ENCODE assay signal across 1 cellular context in the genomic region with DNA sequence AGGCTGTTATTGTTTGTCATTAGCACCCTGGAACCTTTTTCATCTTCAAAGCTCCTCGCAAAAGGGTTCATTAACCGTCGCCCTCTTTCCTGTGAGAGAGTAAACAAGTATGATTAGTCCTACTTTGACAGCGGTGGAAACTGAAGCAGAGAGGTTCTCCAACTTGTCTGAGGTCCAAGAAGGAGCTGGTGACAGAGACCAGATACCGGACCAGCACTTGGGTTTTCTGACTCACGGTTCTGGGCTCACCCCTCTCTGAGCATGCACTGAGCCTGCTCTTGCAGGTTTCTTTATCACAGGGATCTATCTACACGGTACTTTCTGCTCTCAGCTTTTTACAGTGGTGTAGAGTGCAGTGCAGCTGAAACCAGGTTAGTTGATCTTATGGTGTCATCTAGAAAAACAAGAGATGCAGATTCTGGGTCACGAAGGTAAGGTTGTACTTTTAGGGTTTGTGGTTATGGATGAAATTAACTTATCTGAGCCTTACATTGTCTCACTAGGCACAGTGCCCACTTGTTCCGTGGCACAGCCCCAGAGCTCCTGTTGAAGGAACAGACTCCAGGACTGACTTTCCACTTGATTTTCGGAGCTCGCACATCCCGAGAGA.
TF ChIP-seq lines count a peak whose summit lies in the region.

No MANE protein-coding gene starts in this region.

TF ChIP-seq in GM12878, 131 proteins besides CTCF, POLR2A, EP300 and RAD21 (continued from another document and continues in another):
- TF ChIP-seq, protein P1, sequence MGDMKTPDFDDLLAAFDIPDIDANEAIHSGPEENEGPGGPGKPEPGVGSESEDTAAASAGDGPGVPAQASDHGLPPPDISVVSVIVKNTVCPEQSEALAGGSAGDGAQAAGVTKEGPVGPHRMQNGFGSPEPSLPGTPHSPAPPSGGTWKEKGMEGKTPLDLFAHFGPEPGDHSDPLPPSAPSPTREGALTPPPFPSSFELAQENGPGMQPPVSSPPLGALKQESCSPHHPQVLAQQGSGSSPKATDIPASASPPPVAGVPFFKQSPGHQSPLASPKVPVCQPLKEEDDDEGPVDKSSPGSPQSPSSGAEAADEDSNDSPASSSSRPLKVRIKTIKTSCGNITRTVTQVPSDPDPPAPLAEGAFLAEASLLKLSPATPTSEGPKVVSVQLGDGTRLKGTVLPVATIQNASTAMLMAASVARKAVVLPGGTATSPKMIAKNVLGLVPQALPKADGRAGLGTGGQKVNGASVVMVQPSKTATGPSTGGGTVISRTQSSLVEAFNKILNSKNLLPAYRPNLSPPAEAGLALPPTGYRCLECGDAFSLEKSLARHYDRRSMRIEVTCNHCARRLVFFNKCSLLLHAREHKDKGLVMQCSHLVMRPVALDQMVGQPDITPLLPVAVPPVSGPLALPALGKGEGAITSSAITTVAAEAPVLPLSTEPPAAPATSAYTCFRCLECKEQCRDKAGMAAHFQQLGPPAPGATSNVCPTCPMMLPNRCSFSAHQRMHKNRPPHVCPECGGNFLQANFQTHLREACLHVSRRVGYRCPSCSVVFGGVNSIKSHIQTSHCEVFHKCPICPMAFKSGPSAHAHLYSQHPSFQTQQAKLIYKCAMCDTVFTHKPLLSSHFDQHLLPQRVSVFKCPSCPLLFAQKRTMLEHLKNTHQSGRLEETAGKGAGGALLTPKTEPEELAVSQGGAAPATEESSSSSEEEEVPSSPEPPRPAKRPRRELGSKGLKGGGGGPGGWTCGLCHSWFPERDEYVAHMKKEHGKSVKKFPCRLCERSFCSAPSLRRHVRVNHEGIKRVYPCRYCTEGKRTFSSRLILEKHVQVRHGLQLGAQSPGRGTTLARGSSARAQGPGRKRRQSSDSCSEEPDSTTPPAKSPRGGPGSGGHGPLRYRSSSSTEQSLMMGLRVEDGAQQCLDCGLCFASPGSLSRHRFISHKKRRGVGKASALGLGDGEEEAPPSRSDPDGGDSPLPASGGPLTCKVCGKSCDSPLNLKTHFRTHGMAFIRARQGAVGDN (IDR thresholded peaks at IDR 0.05) = no peak; the same call in 1 of the 2 replicates
- TF ChIP-seq RB1 (IDR thresholded peaks at IDR 0.05; ENCODE audit: borderline replicate concordance) = no peak
- 0 out of 2 replicates have a peak, but pooled peaks have one; percentile 19 for TF ChIP-seq IKZF1 (conservative IDR thresholded peaks at IDR 0.05)
- TF ChIP-seq, protein P2, sequence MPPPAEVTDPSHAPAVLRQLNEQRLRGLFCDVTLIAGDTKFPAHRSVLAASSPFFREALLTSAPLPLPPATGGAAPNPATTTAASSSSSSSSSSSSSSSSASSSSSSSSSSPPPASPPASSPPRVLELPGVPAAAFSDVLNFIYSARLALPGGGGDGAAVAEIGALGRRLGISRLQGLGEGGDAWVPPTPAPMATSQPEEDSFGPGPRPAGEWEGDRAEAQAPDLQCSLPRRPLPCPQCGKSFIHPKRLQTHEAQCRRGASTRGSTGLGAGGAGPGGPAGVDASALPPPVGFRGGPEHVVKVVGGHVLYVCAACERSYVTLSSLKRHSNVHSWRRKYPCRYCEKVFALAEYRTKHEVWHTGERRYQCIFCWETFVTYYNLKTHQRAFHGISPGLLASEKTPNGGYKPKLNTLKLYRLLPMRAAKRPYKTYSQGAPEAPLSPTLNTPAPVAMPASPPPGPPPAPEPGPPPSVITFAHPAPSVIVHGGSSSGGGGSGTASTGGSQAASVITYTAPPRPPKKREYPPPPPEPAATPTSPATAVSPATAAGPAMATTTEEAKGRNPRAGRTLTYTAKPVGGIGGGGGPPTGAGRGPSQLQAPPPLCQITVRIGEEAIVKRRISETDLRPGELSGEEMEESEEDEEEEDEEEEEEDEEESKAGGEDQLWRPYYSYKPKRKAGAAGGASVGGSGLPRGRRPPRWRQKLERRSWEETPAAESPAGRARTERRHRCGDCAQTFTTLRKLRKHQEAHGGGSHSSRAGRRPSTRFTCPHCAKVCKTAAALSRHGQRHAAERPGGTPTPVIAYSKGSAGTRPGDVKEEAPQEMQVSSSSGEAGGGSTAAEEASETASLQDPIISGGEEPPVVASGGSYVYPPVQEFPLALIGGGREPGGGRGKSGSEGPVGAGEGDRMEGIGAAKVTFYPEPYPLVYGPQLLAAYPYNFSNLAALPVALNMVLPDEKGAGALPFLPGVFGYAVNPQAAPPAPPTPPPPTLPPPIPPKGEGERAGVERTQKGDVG (CRISPR knock-in tag; IDR thresholded peaks at IDR 0.05) = no peak
- no peak for TF ChIP-seq TAF1 (IDR thresholded peaks at IDR 0.05; ENCODE audit: borderline replicate concordance, low read depth, low read length)
- TF ChIP-seq SMARCA5 (IDR thresholded peaks at IDR 0.05) = peak; percentile 59; the same call in 1 of the 2 replicates
- TF ChIP-seq, protein P3, sequence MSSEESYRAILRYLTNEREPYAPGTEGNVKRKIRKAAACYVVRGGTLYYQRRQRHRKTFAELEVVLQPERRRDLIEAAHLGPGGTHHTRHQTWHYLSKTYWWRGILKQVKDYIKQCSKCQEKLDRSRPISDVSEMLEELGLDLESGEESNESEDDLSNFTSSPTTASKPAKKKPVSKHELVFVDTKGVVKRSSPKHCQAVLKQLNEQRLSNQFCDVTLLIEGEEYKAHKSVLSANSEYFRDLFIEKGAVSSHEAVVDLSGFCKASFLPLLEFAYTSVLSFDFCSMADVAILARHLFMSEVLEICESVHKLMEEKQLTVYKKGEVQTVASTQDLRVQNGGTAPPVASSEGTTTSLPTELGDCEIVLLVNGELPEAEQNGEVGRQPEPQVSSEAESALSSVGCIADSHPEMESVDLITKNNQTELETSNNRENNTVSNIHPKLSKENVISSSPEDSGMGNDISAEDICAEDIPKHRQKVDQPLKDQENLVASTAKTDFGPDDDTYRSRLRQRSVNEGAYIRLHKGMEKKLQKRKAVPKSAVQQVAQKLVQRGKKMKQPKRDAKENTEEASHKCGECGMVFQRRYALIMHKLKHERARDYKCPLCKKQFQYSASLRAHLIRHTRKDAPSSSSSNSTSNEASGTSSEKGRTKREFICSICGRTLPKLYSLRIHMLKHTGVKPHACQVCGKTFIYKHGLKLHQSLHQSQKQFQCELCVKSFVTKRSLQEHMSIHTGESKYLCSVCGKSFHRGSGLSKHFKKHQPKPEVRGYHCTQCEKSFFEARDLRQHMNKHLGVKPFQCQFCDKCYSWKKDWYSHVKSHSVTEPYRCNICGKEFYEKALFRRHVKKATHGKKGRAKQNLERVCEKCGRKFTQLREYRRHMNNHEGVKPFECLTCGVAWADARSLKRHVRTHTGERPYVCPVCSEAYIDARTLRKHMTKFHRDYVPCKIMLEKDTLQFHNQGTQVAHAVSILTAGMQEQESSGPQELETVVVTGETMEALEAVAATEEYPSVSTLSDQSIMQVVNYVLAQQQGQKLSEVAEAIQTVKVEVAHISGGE (CRISPR knock-in tag; IDR thresholded peaks at IDR 0.05) = no peak
- no peak for TF ChIP-seq ZNF217 (IDR thresholded peaks at IDR 0.05)
- no peak for TF ChIP-seq CBX3 (IDR thresholded peaks at IDR 0.05; ENCODE audit: borderline replicate concordance, low read depth)
- 0 out of 2 replicates have a peak, but pooled peaks have one; percentile 47 for TF ChIP-seq ZSCAN29 (IDR thresholded peaks at IDR 0.05)
- TF ChIP-seq ETV6 (conservative IDR thresholded peaks at IDR 0.05 in 1 of 2, IDR thresholded peaks at IDR 0.05 in 1 of 2; ENCODE audit: borderline replicate concordance in 1 of 2, low read depth in 1 of 2) = peak in 1 of 2 experiments; percentile 17; a peak in 1 of 4 replicates
- peak; percentile 38; the same call in 1 of the 2 replicates for TF ChIP-seq CREM (IDR thresholded peaks at IDR 0.05; ENCODE audit: low read depth)
- TF ChIP-seq MTA3 (IDR thresholded peaks at IDR 0.05; ENCODE audit: borderline replicate concordance, low read length) = no peak
- peak; percentile 11 to 65; a peak in 3 of 4 replicates for TF ChIP-seq IKZF2 (IDR thresholded peaks at IDR 0.05)
- no peak for TF ChIP-seq BCL11A (IDR thresholded peaks at IDR 0.05; ENCODE audit: low read depth, low read length)
- TF ChIP-seq WRNIP1 (IDR thresholded peaks at IDR 0.05; ENCODE audit: borderline replicate concordance, low read depth, low read length) = no peak
- peak; percentile 84 for TF ChIP-seq RUNX3 (IDR thresholded peaks at IDR 0.05; ENCODE audit: low read length)
- TF ChIP-seq, protein P4, sequence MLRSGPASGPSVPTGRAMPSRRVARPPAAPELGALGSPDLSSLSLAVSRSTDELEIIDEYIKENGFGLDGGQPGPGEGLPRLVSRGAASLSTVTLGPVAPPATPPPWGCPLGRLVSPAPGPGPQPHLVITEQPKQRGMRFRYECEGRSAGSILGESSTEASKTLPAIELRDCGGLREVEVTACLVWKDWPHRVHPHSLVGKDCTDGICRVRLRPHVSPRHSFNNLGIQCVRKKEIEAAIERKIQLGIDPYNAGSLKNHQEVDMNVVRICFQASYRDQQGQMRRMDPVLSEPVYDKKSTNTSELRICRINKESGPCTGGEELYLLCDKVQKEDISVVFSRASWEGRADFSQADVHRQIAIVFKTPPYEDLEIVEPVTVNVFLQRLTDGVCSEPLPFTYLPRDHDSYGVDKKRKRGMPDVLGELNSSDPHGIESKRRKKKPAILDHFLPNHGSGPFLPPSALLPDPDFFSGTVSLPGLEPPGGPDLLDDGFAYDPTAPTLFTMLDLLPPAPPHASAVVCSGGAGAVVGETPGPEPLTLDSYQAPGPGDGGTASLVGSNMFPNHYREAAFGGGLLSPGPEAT (IDR thresholded peaks at IDR 0.05; ENCODE audit: low read depth) = peak; percentile 61
- TF ChIP-seq CHD4 (IDR thresholded peaks at IDR 0.05) = no peak
- TF ChIP-seq NFIC (IDR thresholded peaks at IDR 0.05; ENCODE audit: low read depth, low read length) = peak; percentile 30; the same call in 1 of the 2 replicates
- TF ChIP-seq, protein P5, sequence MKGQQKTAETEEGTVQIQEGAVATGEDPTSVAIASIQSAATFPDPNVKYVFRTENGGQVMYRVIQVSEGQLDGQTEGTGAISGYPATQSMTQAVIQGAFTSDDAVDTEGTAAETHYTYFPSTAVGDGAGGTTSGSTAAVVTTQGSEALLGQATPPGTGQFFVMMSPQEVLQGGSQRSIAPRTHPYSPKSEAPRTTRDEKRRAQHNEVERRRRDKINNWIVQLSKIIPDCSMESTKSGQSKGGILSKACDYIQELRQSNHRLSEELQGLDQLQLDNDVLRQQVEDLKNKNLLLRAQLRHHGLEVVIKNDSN (IDR thresholded peaks at IDR 0.05; ENCODE audit: borderline replicate concordance, extremely low read length, insufficient read depth, low read depth, low read length) = no peak
- TF ChIP-seq EED (IDR thresholded peaks at IDR 0.05; ENCODE audit: low read depth) = peak; percentile 62
- no peak for TF ChIP-seq STAT3 (IDR thresholded peaks at IDR 0.05; ENCODE audit: low read depth, low read length)
- TF ChIP-seq PAX5 (IDR thresholded peaks at IDR 0.05; ENCODE audit: borderline replicate concordance, low read depth, low read length) = 0 out of 2 replicates have a peak, but pooled peaks have one; percentile 43
- TF ChIP-seq CREB1 (IDR thresholded peaks at IDR 0.05; ENCODE audit: low read depth) = no peak
- TF ChIP-seq, protein P6, sequence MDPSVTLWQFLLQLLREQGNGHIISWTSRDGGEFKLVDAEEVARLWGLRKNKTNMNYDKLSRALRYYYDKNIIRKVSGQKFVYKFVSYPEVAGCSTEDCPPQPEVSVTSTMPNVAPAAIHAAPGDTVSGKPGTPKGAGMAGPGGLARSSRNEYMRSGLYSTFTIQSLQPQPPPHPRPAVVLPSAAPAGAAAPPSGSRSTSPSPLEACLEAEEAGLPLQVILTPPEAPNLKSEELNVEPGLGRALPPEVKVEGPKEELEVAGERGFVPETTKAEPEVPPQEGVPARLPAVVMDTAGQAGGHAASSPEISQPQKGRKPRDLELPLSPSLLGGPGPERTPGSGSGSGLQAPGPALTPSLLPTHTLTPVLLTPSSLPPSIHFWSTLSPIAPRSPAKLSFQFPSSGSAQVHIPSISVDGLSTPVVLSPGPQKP (IDR thresholded peaks at IDR 0.05; ENCODE audit: low read depth, low read length) = no peak
- TF ChIP-seq NBN (IDR thresholded peaks at IDR 0.05) = peak; percentile 19; the same call in 1 of the 2 replicates
- TF ChIP-seq HDGF (IDR thresholded peaks at IDR 0.05) = no peak
- no peak for TF ChIP-seq CHD2 (IDR thresholded peaks at IDR 0.05; ENCODE audit: borderline replicate concordance, low read depth, low read length)
- TF ChIP-seq RCOR1 (conservative IDR thresholded peaks at IDR 0.05; ENCODE audit: low read depth, low read length) = no peak
- TF ChIP-seq MEF2B (IDR thresholded peaks at IDR 0.05; ENCODE audit: partially characterized antibody, poor library complexity, severe bottlenecking) = no peak
- TF ChIP-seq PML (IDR thresholded peaks at IDR 0.05; ENCODE audit: low read length) = no peak
- TF ChIP-seq MYC (IDR thresholded peaks at IDR 0.05; ENCODE audit: insufficient read depth, insufficient read length, insufficient replicate concordance, low read length, severe bottlenecking) = no peak
- no peak for TF ChIP-seq CBX5 (IDR thresholded peaks at IDR 0.05; ENCODE audit: low read depth)
- no peak for TF ChIP-seq JUND (IDR thresholded peaks at IDR 0.05; ENCODE audit: low read depth, low read length)
- TF ChIP-seq, protein P7, sequence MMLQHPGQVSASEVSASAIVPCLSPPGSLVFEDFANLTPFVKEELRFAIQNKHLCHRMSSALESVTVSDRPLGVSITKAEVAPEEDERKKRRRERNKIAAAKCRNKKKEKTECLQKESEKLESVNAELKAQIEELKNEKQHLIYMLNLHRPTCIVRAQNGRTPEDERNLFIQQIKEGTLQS (IDR thresholded peaks at IDR 0.05; ENCODE audit: borderline replicate concordance, extremely low read depth, low read depth, low read length) = no peak
- no peak for TF ChIP-seq SMC3 (IDR thresholded peaks at IDR 0.05; ENCODE audit: borderline replicate concordance, low read length)
- peak; percentile 52; the same call in 1 of the 2 replicates for TF ChIP-seq ATF7 (IDR thresholded peaks at IDR 0.05; ENCODE audit: low read depth)
- TF ChIP-seq NFXL1 (IDR thresholded peaks at IDR 0.05; ENCODE audit: borderline replicate concordance) = no peak
- peak; percentile 48; the same call in 1 of the 2 replicates for TF ChIP-seq DPF2 (IDR thresholded peaks at IDR 0.05)
- TF ChIP-seq TCF7 (IDR thresholded peaks at IDR 0.05; ENCODE audit: borderline replicate concordance) = no peak
- no peak for TF ChIP-seq YBX1 (IDR thresholded peaks at IDR 0.05)
- TF ChIP-seq, protein P8, sequence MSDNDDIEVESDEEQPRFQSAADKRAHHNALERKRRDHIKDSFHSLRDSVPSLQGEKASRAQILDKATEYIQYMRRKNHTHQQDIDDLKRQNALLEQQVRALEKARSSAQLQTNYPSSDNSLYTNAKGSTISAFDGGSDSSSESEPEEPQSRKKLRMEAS (IDR thresholded peaks at IDR 0.05; ENCODE audit: low read depth, low read length) = no peak
- TF ChIP-seq EGR1 (IDR thresholded peaks at IDR 0.05; ENCODE audit: borderline replicate concordance in 1 of 2, low read depth in 2 of 2, low read length in 2 of 2) = no peak
- TF ChIP-seq EZH2 (IDR thresholded peaks at IDR 0.05; ENCODE audit: borderline replicate concordance, control insufficient read depth, low read depth, low read length) = no peak
- TF ChIP-seq, protein P9, sequence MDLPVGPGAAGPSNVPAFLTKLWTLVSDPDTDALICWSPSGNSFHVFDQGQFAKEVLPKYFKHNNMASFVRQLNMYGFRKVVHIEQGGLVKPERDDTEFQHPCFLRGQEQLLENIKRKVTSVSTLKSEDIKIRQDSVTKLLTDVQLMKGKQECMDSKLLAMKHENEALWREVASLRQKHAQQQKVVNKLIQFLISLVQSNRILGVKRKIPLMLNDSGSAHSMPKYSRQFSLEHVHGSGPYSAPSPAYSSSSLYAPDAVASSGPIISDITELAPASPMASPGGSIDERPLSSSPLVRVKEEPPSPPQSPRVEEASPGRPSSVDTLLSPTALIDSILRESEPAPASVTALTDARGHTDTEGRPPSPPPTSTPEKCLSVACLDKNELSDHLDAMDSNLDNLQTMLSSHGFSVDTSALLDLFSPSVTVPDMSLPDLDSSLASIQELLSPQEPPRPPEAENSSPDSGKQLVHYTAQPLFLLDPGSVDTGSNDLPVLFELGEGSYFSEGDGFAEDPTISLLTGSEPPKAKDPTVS (IDR thresholded peaks at IDR 0.05; ENCODE audit: low read depth, low read length) = no peak
